ENCODE assay signal across 2 cellular contexts in the genomic region with DNA sequence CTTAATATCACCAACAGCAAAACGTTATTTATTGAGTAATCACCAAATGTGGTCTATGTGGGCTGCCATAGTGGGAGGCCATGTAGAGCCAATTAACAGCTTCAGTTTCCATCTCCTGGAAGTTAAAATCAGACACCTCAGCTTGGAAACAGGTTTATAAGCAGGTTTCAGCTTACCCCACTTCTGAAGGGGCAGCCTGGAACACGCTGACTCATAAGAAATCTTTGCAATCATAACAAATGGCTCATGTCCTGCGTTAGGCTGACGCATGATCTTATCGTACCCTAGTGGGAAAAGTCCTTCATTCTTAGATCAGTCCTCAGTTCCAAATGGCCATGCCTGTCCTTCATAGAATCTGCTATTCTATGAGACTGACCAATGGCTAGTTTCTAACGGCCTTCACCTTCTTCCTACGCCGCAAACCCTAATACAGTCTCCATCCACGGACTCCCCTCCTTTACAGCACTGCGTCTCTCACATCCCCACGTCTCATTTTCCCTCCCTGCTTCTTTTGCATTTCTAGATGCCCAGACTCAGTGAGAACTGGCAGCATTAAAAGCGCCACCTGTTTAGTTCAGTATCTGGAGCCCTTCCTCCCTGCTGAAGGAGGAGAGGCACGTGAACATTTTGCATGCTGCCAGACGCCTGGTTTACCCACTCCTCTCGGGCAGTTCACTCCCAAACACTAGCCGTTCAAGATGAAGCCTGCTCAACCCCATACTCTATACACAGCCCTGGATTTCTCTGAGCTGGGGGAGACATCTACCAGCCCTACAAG.
TF ChIP-seq lines count a peak whose summit lies in the region.

No MANE protein-coding gene starts in this region.

TF ChIP-seq in A549, 52 proteins besides CTCF, POLR2A, EP300 and RAD21 (continued from another document and continues in another):
- TF ChIP-seq TFCP2L1 (CRISPR knock-in tag; IDR thresholded peaks at IDR 0.05) (no peak), MYC (IDR thresholded peaks at IDR 0.05; ENCODE audit: borderline replicate concordance, low read length) (no peak), NR3C1 (IDR thresholded peaks at IDR 0.05) (no peak), SMC3 (IDR thresholded peaks at IDR 0.05) (no peak), NPAS2 (CRISPR knock-in tag; IDR thresholded peaks at IDR 0.05; ENCODE audit: borderline replicate concordance) (no peak), PHF8 (IDR thresholded peaks at IDR 0.05; ENCODE audit: borderline replicate concordance, low read depth) (no peak), SREBF2 (IDR thresholded peaks at IDR 0.05) (no peak), NFE2L2 (conservative IDR thresholded peaks at IDR 0.05; ENCODE audit: low read length) (no peak), BHLHE40 (IDR thresholded peaks at IDR 0.05; ENCODE audit: low read depth, low read length) (no peak), MAFK (IDR thresholded peaks at IDR 0.05; ENCODE audit: partially characterized antibody) (peak; percentile 90), KDM5A (IDR thresholded peaks at IDR 0.05) (no peak), FOSB (CRISPR knock-in tag; IDR thresholded peaks at IDR 0.05) (no peak), RNF2 (IDR thresholded peaks at IDR 0.05; ENCODE audit: borderline replicate concordance, low read depth) (no peak), FOSL2 (IDR thresholded peaks at IDR 0.05) (0 out of 2 replicates have a peak, but pooled peaks have one; percentile 36), FOSL2 (CRISPR knock-in tag; IDR thresholded peaks at IDR 0.05) (peak; percentile 72), CHD2 (IDR thresholded peaks at IDR 0.05; ENCODE audit: low read length, partially characterized antibody) (no peak), KDM1A (IDR thresholded peaks at IDR 0.05; ENCODE audit: low read depth) (no peak), RCOR1 (IDR thresholded peaks at IDR 0.05; ENCODE audit: low read depth, low read length) (no peak), EHMT2 (IDR thresholded peaks at IDR 0.05; ENCODE audit: low read depth) (no peak), HOXB13 (CRISPR knock-in tag; IDR thresholded peaks at IDR 0.05; ENCODE audit: low read depth) (peak; percentile 58; the same call in 1 of the 2 replicates), ZFP36 (IDR thresholded peaks at IDR 0.05; ENCODE audit: borderline replicate concordance, partially characterized antibody) (no peak), JUN (IDR thresholded peaks at IDR 0.05) (no peak; a peak in 1 of 5 replicates), JUNB (IDR thresholded peaks at IDR 0.05) (peak; percentile 60)
- TF ChIP-seq, protein P1, sequence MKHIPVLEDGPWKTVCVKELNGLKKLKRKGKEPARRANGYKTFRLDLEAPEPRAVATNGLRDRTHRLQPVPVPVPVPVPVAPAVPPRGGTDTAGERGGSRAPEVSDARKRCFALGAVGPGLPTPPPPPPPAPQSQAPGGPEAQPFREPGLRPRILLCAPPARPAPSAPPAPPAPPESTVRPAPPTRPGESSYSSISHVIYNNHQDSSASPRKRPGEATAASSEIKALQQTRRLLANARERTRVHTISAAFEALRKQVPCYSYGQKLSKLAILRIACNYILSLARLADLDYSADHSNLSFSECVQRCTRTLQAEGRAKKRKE (CRISPR knock-in tag; IDR thresholded peaks at IDR 0.05; ENCODE audit: low read depth), result peak; percentile 29; the same call in 1 of the 2 replicates
- TF ChIP-seq, protein P2, sequence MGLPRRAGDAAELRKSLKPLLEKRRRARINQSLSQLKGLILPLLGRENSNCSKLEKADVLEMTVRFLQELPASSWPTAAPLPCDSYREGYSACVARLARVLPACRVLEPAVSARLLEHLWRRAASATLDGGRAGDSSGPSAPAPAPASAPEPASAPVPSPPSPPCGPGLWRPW (IDR thresholded peaks at IDR 0.05), result no peak
- TF ChIP-seq, protein P3, sequence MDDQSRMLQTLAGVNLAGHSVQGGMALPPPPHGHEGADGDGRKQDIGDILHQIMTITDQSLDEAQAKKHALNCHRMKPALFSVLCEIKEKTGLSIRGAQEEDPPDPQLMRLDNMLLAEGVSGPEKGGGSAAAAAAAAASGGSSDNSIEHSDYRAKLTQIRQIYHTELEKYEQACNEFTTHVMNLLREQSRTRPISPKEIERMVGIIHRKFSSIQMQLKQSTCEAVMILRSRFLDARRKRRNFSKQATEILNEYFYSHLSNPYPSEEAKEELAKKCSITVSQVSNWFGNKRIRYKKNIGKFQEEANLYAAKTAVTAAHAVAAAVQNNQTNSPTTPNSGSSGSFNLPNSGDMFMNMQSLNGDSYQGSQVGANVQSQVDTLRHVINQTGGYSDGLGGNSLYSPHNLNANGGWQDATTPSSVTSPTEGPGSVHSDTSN (IDR thresholded peaks at IDR 0.05), result no peak
- TF ChIP-seq, protein P4, sequence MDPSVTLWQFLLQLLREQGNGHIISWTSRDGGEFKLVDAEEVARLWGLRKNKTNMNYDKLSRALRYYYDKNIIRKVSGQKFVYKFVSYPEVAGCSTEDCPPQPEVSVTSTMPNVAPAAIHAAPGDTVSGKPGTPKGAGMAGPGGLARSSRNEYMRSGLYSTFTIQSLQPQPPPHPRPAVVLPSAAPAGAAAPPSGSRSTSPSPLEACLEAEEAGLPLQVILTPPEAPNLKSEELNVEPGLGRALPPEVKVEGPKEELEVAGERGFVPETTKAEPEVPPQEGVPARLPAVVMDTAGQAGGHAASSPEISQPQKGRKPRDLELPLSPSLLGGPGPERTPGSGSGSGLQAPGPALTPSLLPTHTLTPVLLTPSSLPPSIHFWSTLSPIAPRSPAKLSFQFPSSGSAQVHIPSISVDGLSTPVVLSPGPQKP (IDR thresholded peaks at IDR 0.05; ENCODE audit: low read depth, low read length), result no peak
- TF ChIP-seq, protein P5, sequence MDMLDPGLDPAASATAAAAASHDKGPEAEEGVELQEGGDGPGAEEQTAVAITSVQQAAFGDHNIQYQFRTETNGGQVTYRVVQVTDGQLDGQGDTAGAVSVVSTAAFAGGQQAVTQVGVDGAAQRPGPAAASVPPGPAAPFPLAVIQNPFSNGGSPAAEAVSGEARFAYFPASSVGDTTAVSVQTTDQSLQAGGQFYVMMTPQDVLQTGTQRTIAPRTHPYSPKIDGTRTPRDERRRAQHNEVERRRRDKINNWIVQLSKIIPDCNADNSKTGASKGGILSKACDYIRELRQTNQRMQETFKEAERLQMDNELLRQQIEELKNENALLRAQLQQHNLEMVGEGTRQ (IDR thresholded peaks at IDR 0.05), result no peak
- TF ChIP-seq, protein P6, sequence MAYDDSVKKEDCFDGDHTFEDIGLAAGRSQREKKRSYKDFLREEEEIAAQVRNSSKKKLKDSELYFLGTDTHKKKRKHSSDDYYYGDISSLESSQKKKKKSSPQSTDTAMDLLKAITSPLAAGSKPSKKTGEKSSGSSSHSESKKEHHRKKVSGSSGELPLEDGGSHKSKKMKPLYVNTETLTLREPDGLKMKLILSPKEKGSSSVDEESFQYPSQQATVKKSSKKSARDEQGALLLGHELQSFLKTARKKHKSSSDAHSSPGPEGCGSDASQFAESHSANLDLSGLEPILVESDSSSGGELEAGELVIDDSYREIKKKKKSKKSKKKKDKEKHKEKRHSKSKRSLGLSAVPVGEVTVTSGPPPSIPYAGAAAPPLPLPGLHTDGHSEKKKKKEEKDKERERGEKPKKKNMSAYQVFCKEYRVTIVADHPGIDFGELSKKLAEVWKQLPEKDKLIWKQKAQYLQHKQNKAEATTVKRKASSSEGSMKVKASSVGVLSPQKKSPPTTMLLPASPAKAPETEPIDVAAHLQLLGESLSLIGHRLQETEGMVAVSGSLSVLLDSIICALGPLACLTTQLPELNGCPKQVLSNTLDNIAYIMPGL (CRISPR knock-in tag; IDR thresholded peaks at IDR 0.05; ENCODE audit: borderline replicate concordance), result no peak

TF ChIP-seq in HEK293, 187 proteins besides CTCF, POLR2A, EP300 and RAD21 (continued from another document and continues in another):
- TF ChIP-seq, protein P7, sequence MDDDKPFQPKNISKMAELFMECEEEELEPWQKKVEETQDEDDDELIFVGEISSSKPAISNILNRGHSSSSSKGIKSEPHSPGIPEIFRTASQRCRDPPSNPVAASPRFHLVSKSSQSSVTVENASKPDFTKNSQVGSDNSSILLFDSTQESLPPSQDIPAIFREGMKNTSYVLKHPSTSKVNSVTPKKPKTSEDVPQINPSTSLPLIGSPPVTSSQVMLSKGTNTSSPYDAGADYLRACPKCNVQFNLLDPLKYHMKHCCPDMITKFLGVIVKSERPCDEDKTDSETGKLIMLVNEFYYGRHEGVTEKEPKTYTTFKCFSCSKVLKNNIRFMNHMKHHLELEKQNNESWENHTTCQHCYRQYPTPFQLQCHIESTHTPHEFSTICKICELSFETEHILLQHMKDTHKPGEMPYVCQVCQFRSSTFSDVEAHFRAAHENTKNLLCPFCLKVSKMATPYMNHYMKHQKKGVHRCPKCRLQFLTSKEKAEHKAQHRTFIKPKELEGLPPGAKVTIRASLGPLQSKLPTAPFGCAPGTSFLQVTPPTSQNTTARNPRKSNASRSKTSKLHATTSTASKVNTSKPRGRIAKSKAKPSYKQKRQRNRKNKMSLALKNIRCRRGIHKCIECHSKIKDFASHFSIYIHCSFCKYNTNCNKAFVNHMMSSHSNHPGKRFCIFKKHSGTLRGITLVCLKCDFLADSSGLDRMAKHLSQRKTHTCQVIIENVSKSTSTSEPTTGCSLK (tag by site-specific recombination; IDR thresholded peaks at IDR 0.05), result no peak
- TF ChIP-seq, protein P8, sequence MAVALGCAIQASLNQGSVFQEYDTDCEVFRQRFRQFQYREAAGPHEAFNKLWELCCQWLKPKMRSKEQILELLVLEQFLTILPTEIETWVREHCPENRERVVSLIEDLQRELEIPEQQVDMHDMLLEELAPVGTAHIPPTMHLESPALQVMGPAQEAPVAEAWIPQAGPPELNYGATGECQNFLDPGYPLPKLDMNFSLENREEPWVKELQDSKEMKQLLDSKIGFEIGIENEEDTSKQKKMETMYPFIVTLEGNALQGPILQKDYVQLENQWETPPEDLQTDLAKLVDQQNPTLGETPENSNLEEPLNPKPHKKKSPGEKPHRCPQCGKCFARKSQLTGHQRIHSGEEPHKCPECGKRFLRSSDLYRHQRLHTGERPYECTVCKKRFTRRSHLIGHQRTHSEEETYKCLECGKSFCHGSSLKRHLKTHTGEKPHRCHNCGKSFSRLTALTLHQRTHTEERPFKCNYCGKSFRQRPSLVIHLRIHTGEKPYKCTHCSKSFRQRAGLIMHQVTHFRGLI (tag by site-specific recombination; IDR thresholded peaks at IDR 0.05), result no peak
- TF ChIP-seq ZNF324 (tag by site-specific recombination; IDR thresholded peaks at IDR 0.05) (peak; percentile 24; the same call in 1 of the 2 replicates), ZEB2 (tag by site-specific recombination; IDR thresholded peaks at IDR 0.05) (peak; percentile 62), ZNF2 (tag by site-specific recombination; IDR thresholded peaks at IDR 0.05) (0 out of 2 replicates have a peak, but pooled peaks have one; percentile 28), ZBTB17 (tag by site-specific recombination; IDR thresholded peaks at IDR 0.05) (peak; percentile 76), ZNF350 (tag by site-specific recombination; IDR thresholded peaks at IDR 0.05) (no peak), WT1 (tag by site-specific recombination; IDR thresholded peaks at IDR 0.05) (peak; percentile 59; the same call in 1 of the 2 replicates), GFI1B (tag by site-specific recombination; IDR thresholded peaks at IDR 0.05) (peak; percentile 95), ZNF248 (tag by site-specific recombination; IDR thresholded peaks at IDR 0.05) (no peak)
- TF ChIP-seq, protein P9, sequence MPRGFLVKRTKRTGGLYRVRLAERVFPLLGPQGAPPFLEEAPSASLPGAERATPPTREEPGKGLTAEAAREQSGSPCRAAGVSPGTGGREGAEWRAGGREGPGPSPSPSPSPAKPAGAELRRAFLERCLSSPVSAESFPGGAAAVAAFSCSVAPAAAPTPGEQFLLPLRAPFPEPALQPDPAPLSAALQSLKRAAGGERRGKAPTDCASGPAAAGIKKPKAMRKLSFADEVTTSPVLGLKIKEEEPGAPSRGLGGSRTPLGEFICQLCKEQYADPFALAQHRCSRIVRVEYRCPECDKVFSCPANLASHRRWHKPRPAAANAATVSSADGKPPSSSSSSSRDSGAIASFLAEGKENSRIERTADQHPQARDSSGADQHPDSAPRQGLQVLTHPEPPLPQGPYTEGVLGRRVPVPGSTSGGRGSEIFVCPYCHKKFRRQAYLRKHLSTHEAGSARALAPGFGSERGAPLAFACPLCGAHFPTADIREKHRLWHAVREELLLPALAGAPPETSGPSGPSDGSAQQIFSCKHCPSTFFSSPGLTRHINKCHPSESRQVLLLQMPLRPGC (tag by site-specific recombination; IDR thresholded peaks at IDR 0.05), result peak; percentile 80
- TF ChIP-seq, protein P10, sequence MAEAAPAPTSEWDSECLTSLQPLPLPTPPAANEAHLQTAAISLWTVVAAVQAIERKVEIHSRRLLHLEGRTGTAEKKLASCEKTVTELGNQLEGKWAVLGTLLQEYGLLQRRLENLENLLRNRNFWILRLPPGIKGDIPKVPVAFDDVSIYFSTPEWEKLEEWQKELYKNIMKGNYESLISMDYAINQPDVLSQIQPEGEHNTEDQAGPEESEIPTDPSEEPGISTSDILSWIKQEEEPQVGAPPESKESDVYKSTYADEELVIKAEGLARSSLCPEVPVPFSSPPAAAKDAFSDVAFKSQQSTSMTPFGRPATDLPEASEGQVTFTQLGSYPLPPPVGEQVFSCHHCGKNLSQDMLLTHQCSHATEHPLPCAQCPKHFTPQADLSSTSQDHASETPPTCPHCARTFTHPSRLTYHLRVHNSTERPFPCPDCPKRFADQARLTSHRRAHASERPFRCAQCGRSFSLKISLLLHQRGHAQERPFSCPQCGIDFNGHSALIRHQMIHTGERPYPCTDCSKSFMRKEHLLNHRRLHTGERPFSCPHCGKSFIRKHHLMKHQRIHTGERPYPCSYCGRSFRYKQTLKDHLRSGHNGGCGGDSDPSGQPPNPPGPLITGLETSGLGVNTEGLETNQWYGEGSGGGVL (tag by site-specific recombination; IDR thresholded peaks at IDR 0.05), result 0 out of 2 replicates have a peak, but pooled peaks have one; percentile 26
- TF ChIP-seq, protein P11, sequence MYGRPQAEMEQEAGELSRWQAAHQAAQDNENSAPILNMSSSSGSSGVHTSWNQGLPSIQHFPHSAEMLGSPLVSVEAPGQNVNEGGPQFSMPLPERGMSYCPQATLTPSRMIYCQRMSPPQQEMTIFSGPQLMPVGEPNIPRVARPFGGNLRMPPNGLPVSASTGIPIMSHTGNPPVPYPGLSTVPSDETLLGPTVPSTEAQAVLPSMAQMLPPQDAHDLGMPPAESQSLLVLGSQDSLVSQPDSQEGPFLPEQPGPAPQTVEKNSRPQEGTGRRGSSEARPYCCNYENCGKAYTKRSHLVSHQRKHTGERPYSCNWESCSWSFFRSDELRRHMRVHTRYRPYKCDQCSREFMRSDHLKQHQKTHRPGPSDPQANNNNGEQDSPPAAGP (tag by site-specific recombination; IDR thresholded peaks at IDR 0.05), result 0 out of 2 replicates have a peak, but pooled peaks have one; percentile 28
